16 cellular contexts compared by ENCODE assay signal in genomic region chr11:102280237-102280833, GRCh38. TPM values are rescaled to one million over a fixed set of nuclear protein-coding genes. Genes with fewer than 3 reads are reported as not detected.
DNase-seq lines count a peak whose midpoint lies in the region; ATAC-seq, FAIRE-seq and TF ChIP-seq lines count a peak whose summit lies in the region.
"Had no signal": no experiment of that assay in that cellular context is flagged by ENCODE, and none has a peak within 500 bp of the region (broad histone marks: within the 10 kb centered on the region; RNA-seq: fewer than 3 reads in every experiment).

No MANE protein-coding gene starts in this region.

- H3K36me3 ChIP-seq in GM12878 (ENCODE audit: control insufficient read depth in 2 of 2, insufficient read depth in 2 of 2, low read length in 1 of 2) (no peaks in the 10 kb centered on the region), mucosa of rectum (ENCODE audit: control insufficient read depth in 2 of 2, insufficient read depth in 2 of 2, low read length in 2 of 2) (no peaks in the 10 kb centered on the region)
- H3K36me3 ChIP-seq: esophagus squamous epithelium had no signal

- FAIRE-seq in A549 (lab: Jason Lieb, UNC) (no peak), GM12878 (lab: Jason Lieb, UNC) (no peak)

- H3K4me1 ChIP-seq in A549 (peaks cover 12% of the 10 kb centered on the region; the same call in 1 of the 3 replicates), GM12878 (ENCODE audit: control insufficient read depth, insufficient read depth, low read length) (peaks cover 4% of the 10 kb centered on the region; the same call in 1 of the 2 replicates), mucosa of rectum (ENCODE audit: control insufficient read depth in 2 of 2, insufficient read depth in 2 of 2, low read length in 2 of 2) (peaks cover 0 to 16% of the 10 kb centered on the region in 2 donors)

- intact Hi-C loops in GM12878 (cut with micrococcal nuclease; ENCODE audit: unreplicated experiment) = no loop called here
- intact Hi-C loops in activated CD4-positive, alpha-beta memory T cell treated with anti-CD3 and anti-CD28 coated beads for 36 hours (cut with micrococcal nuclease) = no loop called here

- ATAC-seq in A549 (peak; percentile 50 to 62; a peak in 4 of 6 replicates), HG02610 (IDR thresholded peaks at IDR 0.05; ENCODE audit: unreplicated experiment) (peak; percentile 13), GM12878 (peak; percentile 55)
- ATAC-seq: activated CD8-positive, alpha-beta T cell treated with anti-CD3 and anti-CD28 coated beads, Interleukin-2, amount 10 ng/mL, durations not matched to agents 7 days and 5 days had no signal

- H3K4me3 Mint-ChIP-seq in activated CD4-positive, alpha-beta memory T cell treated with anti-CD3 and anti-CD28 coated beads for 36 hours = no peak overlapping the region
- H3K4me3 Mint-ChIP-seq: activated CD8-positive, alpha-beta T cell treated with anti-CD3 and anti-CD28 coated beads, Interleukin-2, amount 10 ng/mL, durations not matched to agents 7 days and 5 days had no signal

- no peaks in the 10 kb centered on the region for H3K9me3 ChIP-seq in A549
- H3K9me3 ChIP-seq in GM12878 (replicated peaks; ENCODE audit: control insufficient read depth, insufficient read depth, low read length) = no peaks in the 10 kb centered on the region; the same call in 2 of the 3 replicates
- no peaks in the 10 kb centered on the region for H3K9me3 ChIP-seq in mucosa of rectum (ENCODE audit: control insufficient read depth in 2 of 2, low read length in 2 of 2)
- H3K9me3 ChIP-seq: esophagus squamous epithelium had no signal

- no peak for TF ChIP-seq POLR2A in A549 (IDR thresholded peaks at IDR 0.05; ENCODE audit: low read length)
- no peak for TF ChIP-seq POLR2A in GM12878 (IDR thresholded peaks at IDR 0.05; ENCODE audit: low read depth, low read length)

- SMC1A ChIA-PET in GM12878 (lab: Charles Lee; ENCODE audit: uncharacterized antibody, unreplicated experiment) = interaction anchor here (0.9 to 2.7 kb wide), 13 partner anchors 8 to 386 kb away, joined by 3 to 19 read pairs (median 5); no protein-coding TSS in a partner anchor

- H3K9ac ChIP-seq in GM12878 (ENCODE audit: control insufficient read depth, insufficient read depth, low read length) (no peak overlapping the region), mucosa of rectum (ENCODE audit: low read depth in 1 of 2, low read length in 2 of 2) (no peak overlapping the region)
- H3K9ac ChIP-seq: KMS-11 had no signal

- POLR2A ChIA-PET in A549 (lab: Yijun Ruan, JAX) (no interaction called here), GM12878 (lab: Charles Lee) (interaction anchor here (0.7 to 1.5 kb wide), 3 partner anchors 10 to 332 kb away, joined by 3 to 4 read pairs (median 4); no protein-coding TSS in a partner anchor)
- POLR2A ChIA-PET in activated CD4-positive, alpha-beta memory T cell treated with anti-CD3 and anti-CD28 coated beads for 36 hours (lab: Charles Lee) = interaction anchor here (1.1 kb wide), 1 partner anchor 15 kb away, joined by 5 read pairs; no protein-coding TSS in a partner anchor

- H2AFZ ChIP-seq in GM12878 (ENCODE audit: control insufficient read depth, low read depth, low read length) = peak overlapping the region; percentile 28

- BruUV-seq in GM12878 (replicated peaks; lab: Mats Ljungman, UMichigan) = no TSS peak

- RAD21 ChIA-PET in GM12878 (lab: Charles Lee; ENCODE audit: unreplicated experiment) = interaction anchor here (0.6 to 2.4 kb wide), 13 partner anchors 9 to 756 kb away, joined by 3 to 13 read pairs (median 4); no protein-coding TSS in a partner anchor

- H3K9me3 Mint-ChIP-seq in activated CD4-positive, alpha-beta memory T cell treated with anti-CD3 and anti-CD28 coated beads for 36 hours = no peaks in the 10 kb centered on the region
- H3K9me3 Mint-ChIP-seq: naive thymus-derived CD8-positive, alpha-beta T cell had no signal

- peaks cover 10% of the 10 kb centered on the region for H3K4me1 Mint-ChIP-seq in activated CD4-positive, alpha-beta memory T cell treated with anti-CD3 and anti-CD28 coated beads for 36 hours (ENCODE audit: low read depth)

- CTCF ChIA-PET in A549 (lab: Yijun Ruan, JAX) = interaction anchor here (0.6 to 1.6 kb wide), 9 partner anchors 8 to 420 kb away, joined by 3 to 7 read pairs (median 4); no protein-coding TSS in a partner anchor
- CTCF ChIA-PET in GM12878 (lab: Yijun Ruan, JAX) = interaction anchor here (1.0 to 5.5 kb wide), 12 partner anchors 7 to 386 kb away, joined by 3 to 38 read pairs (median 6); no protein-coding TSS in a partner anchor
- CTCF ChIA-PET in activated CD4-positive, alpha-beta memory T cell treated with anti-CD3 and anti-CD28 coated beads for 36 hours (lab: Charles Lee) = interaction anchor here (0.7 to 2.3 kb wide), 5 partner anchors 9 to 62 kb away, joined by 3 to 12 read pairs (median 8); no protein-coding TSS in a partner anchor

- no peaks in the 10 kb centered on the region for H3K79me2 ChIP-seq in GM12878 (ENCODE audit: control insufficient read depth, insufficient read depth, low read length)

- 85% methylated on average over 4 of the region's 4 CpGs for WGBS in A549 (ENCODE audit: missing lambda C conversion rate)
- 63% methylated on average over 4 of the region's 4 CpGs for WGBS in GM12878 (ENCODE audit: insufficient coverage, insufficient replicate concordance, low lambda C conversion rate, missing lambda C conversion rate)

- TF ChIP-seq EP300 in A549 (IDR thresholded peaks at IDR 0.05) (no peak), GM12878 (IDR thresholded peaks at IDR 0.05; ENCODE audit: borderline replicate concordance in 1 of 2, control insufficient read depth in 1 of 2, low read depth in 2 of 2, low read length in 2 of 2) (no peak)

- H3K27ac ChIP-seq in A549 (peak overlapping the region in 1 of 2 experiments; percentile 23; a peak in 1 of 6 replicates), GM12878 (ENCODE audit: control insufficient read depth, insufficient read depth) (no peak overlapping the region), mucosa of rectum (ENCODE audit: low read depth in 2 of 2, low read length in 2 of 2) (peak overlapping the region; percentile 59 to 67)
- H3K27ac ChIP-seq: KMS-11, RWPE1 had no signal

- H3K4me3 ChIP-seq in A549 (no peak overlapping the region), GM12878 (no peak overlapping the region), mucosa of rectum (ENCODE audit: low read length in 2 of 2) (peak overlapping the region in 1 of 2 donors; percentile 23)

- TF ChIP-seq RAD21 in A549 (conservative IDR thresholded peaks at IDR 0.05 in 1 of 2, IDR thresholded peaks at IDR 0.05 in 1 of 2) (no peak), GM12878 (IDR thresholded peaks at IDR 0.05; ENCODE audit: insufficient read depth, low read depth, low read length) (no peak)

- H4K20me1 ChIP-seq in GM12878 (ENCODE audit: control insufficient read depth, insufficient read depth) = no peaks in the 10 kb centered on the region

- DNase-seq in A549 (ENCODE audit: low read depth in 1 of 2, low spot score in 1 of 2) = no peak
- DNase-seq in GM12878 (ENCODE audit: low read depth, low spot score) = no peak
- no peak for DNase-seq in activated CD4-positive, alpha-beta memory T cell treated with anti-CD3 and anti-CD28 coated beads for 36 hours
- DNase-seq in stimulated activated CD4-positive, alpha-beta T cell treated with anti-CD3 and anti-CD28 coated beads, Interleukin-12 subunit alpha, Interleukin-12 subunit beta, amount 100 ng/mL, for 4 hours = no peak
- no peak for DNase-seq in activated T-cell treated with anti-CD3 and anti-CD28 coated beads for 4 hours
- no peak for DNase-seq in NCI-H446 (lab: John Stamatoyannopoulos, UW)
- DNase-seq: activated CD8-positive, alpha-beta T cell treated with anti-CD3 and anti-CD28 coated beads, Interleukin-2, amount 10 ng/mL, durations not matched to agents 7 days and 5 days; activated naive CD4-positive, alpha-beta T cell treated with Interleukin-2 at 50 U/mL for 16 hours; esophagus squamous epithelium; naive thymus-derived CD8-positive, alpha-beta T cell; stimulated activated CD8-positive, alpha-beta memory T cell treated with anti-CD3 and anti-CD28 coated beads, Interleukin-4, amount 100 ng/mL, for 48 hours; T-helper 9 cell had no signal

- H3K27me3 ChIP-seq in GM12878 (replicated peaks in 1 of 2; ENCODE audit: control insufficient read depth in 2 of 2, insufficient read depth in 2 of 2, low read length in 1 of 2) (no peaks in the 10 kb centered on the region), mucosa of rectum (ENCODE audit: control insufficient read depth in 2 of 2, insufficient read depth in 2 of 2, low read length in 2 of 2) (no peaks in the 10 kb centered on the region)
- H3K27me3 ChIP-seq: esophagus squamous epithelium had no signal

- in situ Hi-C loops in GM12878 (cut with MboI) = no loop called here

- no peaks in the 10 kb centered on the region for H3K36me3 Mint-ChIP-seq in activated CD4-positive, alpha-beta memory T cell treated with anti-CD3 and anti-CD28 coated beads for 36 hours
- H3K36me3 Mint-ChIP-seq: naive thymus-derived CD8-positive, alpha-beta T cell had no signal

- peaks cover 17% of the 10 kb centered on the region for H3K27me3 Mint-ChIP-seq in activated CD4-positive, alpha-beta memory T cell treated with anti-CD3 and anti-CD28 coated beads for 36 hours

- peak overlapping the region; percentile 71 for H3K4me2 ChIP-seq in A549
- H3K4me2 ChIP-seq in GM12878 (ENCODE audit: control insufficient read depth, insufficient read depth) = peak overlapping the region; percentile 41; the same call in 1 of the 2 replicates
- H3K4me2 ChIP-seq: KMS-11 had no signal

- TF ChIP-seq CTCF in A549 (IDR thresholded peaks at IDR 0.05) (no peak), GM12878 (IDR thresholded peaks at IDR 0.05 in 2 of 3, conservative IDR thresholded peaks at IDR 0.05 in 1 of 3; ENCODE audit: control insufficient read depth in 2 of 3, extremely low read depth in 1 of 3, insufficient read depth in 1 of 3, low read depth in 3 of 3, low read length in 3 of 3) (no peak)

- H3K27ac Mint-ChIP-seq in activated CD4-positive, alpha-beta memory T cell treated with anti-CD3 and anti-CD28 coated beads for 36 hours = no peak overlapping the region
- H3K27ac Mint-ChIP-seq: activated CD8-positive, alpha-beta T cell treated with anti-CD3 and anti-CD28 coated beads, Interleukin-2, amount 10 ng/mL, durations not matched to agents 7 days and 5 days; naive thymus-derived CD8-positive, alpha-beta T cell had no signal

RNA-seq across cellular contexts. Expression of gene BIRC3, which starts 36.9 kb away (rescaled TPM):
- polyA plus RNA-seq in A549 (2011; rRNA removed) = 13.8 and 17.5 TPM in 2 replicates
- 3.4 and 4.0 TPM in 2 replicates for polyA plus RNA-seq in A549 (2012; cell fraction: cytosol; rRNA removed)
- polyA plus RNA-seq in A549 (2012; cell fraction: nucleus; rRNA removed) = 1.6 and 3.2 TPM in 2 replicates
- polyA plus RNA-seq in A549 (2017; fragmentation: RNase III; extraction: RNeasy Plus Mini Kit Qiagen cat#74134 plus additional on column Dnase treatment) = 10.6 to 27.4 TPM (median 11.3 TPM) in 3 replicates
- polyA minus RNA-seq in A549 (2011; rRNA and poly(A)+ RNA removed) = 6.3 and 6.6 TPM in 2 replicates
- total RNA-seq in GM12878 (2013; cell fraction: nucleolus; rRNA removed) = 365 and 388 TPM in 2 replicates
- total RNA-seq in GM12878 (2014; rRNA removed) = 79.4 and 101 TPM in 2 replicates
- total RNA-seq in GM12878 (2014; rRNA removed; fragmentation: Illumina TruSeq; extraction: Trizol) = 134 and 136 TPM in 2 replicates
- total RNA-seq in GM12878 (2021) = 85.5 and 88.0 TPM in 2 replicates
- polyA plus RNA-seq in GM12878 (2011; ENCODE audit: low read depth) = 22.3 TPM
- 351 and 618 TPM in 2 replicates for polyA plus RNA-seq in GM12878 (2011; rRNA removed)
- 93.8 and 107 TPM in 2 replicates for polyA plus RNA-seq in GM12878 (2011; cell fraction: cytosol; rRNA removed)
- 169 and 198 TPM in 2 replicates for polyA plus RNA-seq in GM12878 (2011; cell fraction: nucleus; rRNA removed)
- 37.8 and 62.2 TPM in 2 replicates for polyA plus RNA-seq in GM12878 (2012)
- 102 and 135 TPM in 2 replicates for polyA plus RNA-seq in GM12878 (2014; fragmentation: Illumina TruSeq; extraction: Trizol)
- polyA plus RNA-seq in GM12878 (2014; fragmentation: Nextera tagmentation; extraction: Ambion mirVana) = 10 to 100 TPM; 63.8 to 92.9 TPM
- polyA plus RNA-seq in GM12878 (2014; rRNA removed) = 53.4 and 70.7 TPM in 2 replicates
- polyA plus RNA-seq in GM12878 (2016; fragmentation: Nextera tagmentation; extraction: Ambion mirVana) = 10 to 100 TPM; 42.1 to 56.9 TPM
- polyA minus RNA-seq in GM12878 (2011; rRNA and poly(A)+ RNA removed) = 200 and 265 TPM in 2 replicates
- polyA minus RNA-seq in GM12878 (2011; cell fraction: cytosol; rRNA and poly(A)+ RNA removed) = 83.1 and 90.7 TPM in 2 replicates
- polyA minus RNA-seq in GM12878 (2011; cell fraction: nucleus; rRNA and poly(A)+ RNA removed) = 108 and 125 TPM in 2 replicates
- total RNA-seq in activated CD4-positive, alpha-beta memory T cell treated with anti-CD3 and anti-CD28 coated beads for 36 hours = 100 to 1,000 TPM; 135 to 139 TPM
